Comparison of ENCODE assay signal across 8 cellular contexts in the genomic region with DNA sequence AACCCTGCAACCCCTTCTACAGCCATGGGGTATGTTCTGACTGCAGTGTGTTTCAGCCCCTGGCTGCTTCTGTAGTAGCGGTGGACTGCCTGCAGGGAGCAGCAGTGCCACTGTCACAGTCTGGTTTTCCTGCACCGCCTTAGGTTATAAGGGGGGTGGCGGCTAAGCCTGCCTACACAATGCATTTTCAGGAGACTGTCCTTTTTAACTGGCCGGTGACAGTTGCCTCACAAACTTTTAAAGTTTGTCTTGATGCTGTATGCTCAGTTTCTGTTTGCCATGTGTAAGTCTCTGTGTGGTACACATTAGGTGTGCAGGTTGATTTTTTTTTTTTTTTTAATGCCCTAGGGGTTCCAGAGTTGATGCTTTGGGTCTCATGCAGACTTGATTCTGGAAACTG. TPM values are rescaled to one million over a fixed set of nuclear protein-coding genes. Genes with fewer than 3 reads are reported as not detected.
A peak's percentile ranks its signal among the peaks of the same experiment; 100 is the strongest.
DNase-seq lines count a peak whose midpoint lies in the region; ATAC-seq, FAIRE-seq and TF ChIP-seq lines count a peak whose summit lies in the region.

No MANE protein-coding gene starts in this region.

- no peak overlapping the region for H3K27ac ChIP-seq in endothelial cell of umbilical vein (ENCODE audit: insufficient read depth, low read depth, low read length)

- H2AFZ ChIP-seq in endothelial cell of umbilical vein (ENCODE audit: low read depth, low read length) = no peak overlapping the region

- H3K27me3 ChIP-seq in endothelial cell of umbilical vein (ENCODE audit: control insufficient read depth in 2 of 2, insufficient read depth in 2 of 2, low read length in 2 of 2) = no peaks in the 10 kb centered on the region

- H3K4me1 ChIP-seq in endothelial cell of umbilical vein (ENCODE audit: control insufficient read depth, extremely low read depth, insufficient read depth, low read length) (no peaks in the 10 kb centered on the region), mucosa of descending colon (ENCODE audit: low read depth) (no peaks in the 10 kb centered on the region)

- no peaks in the 10 kb centered on the region for H4K20me1 ChIP-seq in endothelial cell of umbilical vein (replicated peaks; ENCODE audit: control insufficient read depth, extremely low read depth, insufficient read depth, low read length)

- peaks cover 9 to 22% of the 10 kb centered on the region in 2 experiments for H3K36me3 ChIP-seq in endothelial cell of umbilical vein (ENCODE audit: control insufficient read depth in 2 of 2, extremely low read depth in 1 of 2, insufficient read depth in 2 of 2, low read length in 2 of 2)
- peaks cover 6% of the 10 kb centered on the region for H3K36me3 ChIP-seq in mucosa of descending colon (ENCODE audit: low read depth)

- TF ChIP-seq CTCF in endothelial cell of umbilical vein (IDR thresholded peaks at IDR 0.05; ENCODE audit: extremely low read depth in 1 of 2, insufficient read depth in 1 of 2, low read depth in 1 of 2, low read length in 2 of 2) (peak; percentile 89 to 94), mucosa of descending colon (IDR thresholded peaks at IDR 0.05) (peak; percentile 85)

- TF ChIP-seq POLR2A in endothelial cell of umbilical vein (IDR thresholded peaks at IDR 0.05; ENCODE audit: low read depth, low read length) = no peak

- ATAC-seq in HG02885 (IDR thresholded peaks at IDR 0.05; ENCODE audit: poor library complexity, unreplicated experiment) (peak; percentile 83), mucosa of descending colon (peak; percentile 97)

- CTCF ChIA-PET in endothelial cell of umbilical vein (lab: Charles Lee) = interaction anchor here (0.7 to 9.3 kb wide), 10 partner anchors 11 to 256 kb away, joined by 3 to 280 read pairs (median 4); a partner anchor contains a TSS

- DNase-seq in DMS79 (lab: John Stamatoyannopoulos, UW) (peak; percentile 1), DMS79 treated with DMSO at 0.1 percent for 48 hours (lab: John Stamatoyannopoulos, UW) (no peak), NOMO-1 treated with dmso at 0.1 percent for 144 hours (lab: John Stamatoyannopoulos, UW; ENCODE audit: unreplicated experiment) (peak; percentile 29), endothelial cell of umbilical vein (ENCODE audit: low read depth, low spot score) (peak; percentile 87), mucosa of descending colon (peak; percentile 60 to 80 (median 79))
- DNase-seq in activated CD8-positive, alpha-beta memory T cell treated with anti-CD3 and anti-CD28 coated beads, Interleukin-2, amount 50 U/mL, for 1 hour (ENCODE audit: extremely low read depth) = peak; percentile 42
- peak; percentile 81 for DNase-seq in stimulated activated CD8-positive, alpha-beta memory T cell treated with anti-CD3 and anti-CD28 coated beads, Interleukin-4, amount 100 ng/mL, for 48 hours

- H3K4me3 ChIP-seq in endothelial cell of umbilical vein (replicated peaks in 1 of 3; ENCODE audit: insufficient read depth in 1 of 3, low read depth in 1 of 3, low read length in 3 of 3) (no peak overlapping the region), mucosa of descending colon (no peak overlapping the region)

- no TSS peak for BruUV-seq in endothelial cell of umbilical vein (replicated peaks; lab: Mats Ljungman, UMichigan)

- intact Hi-C loops in endothelial cell of umbilical vein (cut with micrococcal nuclease) (loop anchor here (1.0 kb wide), 2 partner anchors 98 to 158 kb away; a partner anchor contains a TSS), mucosa of descending colon (cut with DNase I, micrococcal nuclease) (loop anchor here (5.0 kb wide), 1 partner anchor 159 kb away; no protein-coding TSS in a partner anchor)

- peak; percentile 79 for FAIRE-seq in endothelial cell of umbilical vein (lab: Jason Lieb, UNC)

- dilution Hi-C loops in endothelial cell of umbilical vein (cut with MboI; ENCODE audit: extremely low pct_ligation_motif_present, low sequenced_read_pairs) = no loop called here

- H3K4me2 ChIP-seq in endothelial cell of umbilical vein (ENCODE audit: insufficient read depth, low read length) = no peak overlapping the region

- POLR2A ChIA-PET in endothelial cell of umbilical vein (lab: Charles Lee) = interaction anchor here (0.7 kb wide), 1 partner anchor 59 kb away, joined by 4 read pairs; no protein-coding TSS in a partner anchor

- H3K9me3 ChIP-seq in endothelial cell of umbilical vein (replicated peaks; ENCODE audit: control insufficient read depth, insufficient read depth, low read length) (no peaks in the 10 kb centered on the region), mucosa of descending colon (no peaks in the 10 kb centered on the region)

- no peak overlapping the region for H3K9ac ChIP-seq in endothelial cell of umbilical vein (replicated peaks; ENCODE audit: extremely low read depth, insufficient read depth, low read length)

- H3K9me1 ChIP-seq in endothelial cell of umbilical vein (replicated peaks; ENCODE audit: control insufficient read depth, extremely low read depth, insufficient read depth, low read length) = no peaks in the 10 kb centered on the region

- no peaks in the 10 kb centered on the region for H3K79me2 ChIP-seq in endothelial cell of umbilical vein (ENCODE audit: control insufficient read depth, insufficient read depth, low read length)

TF ChIP-seq in endothelial cell of umbilical vein, 7 proteins besides CTCF, POLR2A, EP300 and RAD21:
- TF ChIP-seq EZH2 (IDR thresholded peaks at IDR 0.05; ENCODE audit: borderline replicate concordance, low read depth, low read length, severe bottlenecking) = no peak
- no peak for TF ChIP-seq POLR2AphosphoS5 (IDR thresholded peaks at IDR 0.05; ENCODE audit: insufficient read depth, low read depth, low read length)
- no peak for TF ChIP-seq MYC (IDR thresholded peaks at IDR 0.05; ENCODE audit: low read depth, low read length)
- TF ChIP-seq FOS (IDR thresholded peaks at IDR 0.05; ENCODE audit: borderline replicate concordance, insufficient read depth, low read length) = no peak
- TF ChIP-seq, protein P1, sequence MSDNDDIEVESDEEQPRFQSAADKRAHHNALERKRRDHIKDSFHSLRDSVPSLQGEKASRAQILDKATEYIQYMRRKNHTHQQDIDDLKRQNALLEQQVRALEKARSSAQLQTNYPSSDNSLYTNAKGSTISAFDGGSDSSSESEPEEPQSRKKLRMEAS (IDR thresholded peaks at IDR 0.05; ENCODE audit: insufficient read depth, insufficient read length) = no peak
- TF ChIP-seq GATA2 (IDR thresholded peaks at IDR 0.05; ENCODE audit: insufficient read depth, insufficient read length, low read depth, low read length) = no peak
- no peak for TF ChIP-seq JUN (IDR thresholded peaks at IDR 0.05; ENCODE audit: borderline replicate concordance, insufficient read depth, insufficient read length, low read depth)

RNA-seq across cellular contexts. Expression of a gene that starts 53.0 kb away (rescaled TPM):
- total RNA-seq in endothelial cell of umbilical vein (58.1 and 65.9 TPM in 2 replicates), mucosa of descending colon (10 to 100 TPM; 56.1 to 57.9 (median 56.5) TPM)
- polyA plus RNA-seq in endothelial cell of umbilical vein = 28.7 and 31.1 TPM in 2 replicates
- polyA plus RNA-seq in endothelial cell of umbilical vein (2011; cell fraction: cytosol; rRNA removed) = 16.2 and 18.9 TPM in 2 replicates
- polyA plus RNA-seq in endothelial cell of umbilical vein (2011; cell fraction: nucleus; rRNA removed) = 46.7 and 63.2 TPM in 2 replicates
- polyA plus RNA-seq in endothelial cell of umbilical vein (2012) = 22.1 and 28.9 TPM in 2 replicates
- 70.8 and 84.9 TPM in 2 replicates for polyA minus RNA-seq in endothelial cell of umbilical vein
- 44.0 TPM for polyA minus RNA-seq in endothelial cell of umbilical vein (2011; cell fraction: cytosol; rRNA and poly(A)+ RNA removed)
- 88.8 and 110 TPM in 2 replicates for polyA minus RNA-seq in endothelial cell of umbilical vein (2011; cell fraction: nucleus; rRNA and poly(A)+ RNA removed)
